Comparison of ENCODE assay signal across 8 cellular contexts in genomic region chr12:132597333-132598283, GRCh38. TPM values are rescaled to one million over a fixed set of nuclear protein-coding genes. Genes with fewer than 3 reads are reported as not detected.
DNase-seq lines count a peak whose midpoint lies in the region; ATAC-seq lines count a peak whose summit lies in the region.

No MANE protein-coding gene starts in this region.

- ATAC-seq in HG02588 (IDR thresholded peaks at IDR 0.05; ENCODE audit: unreplicated experiment) = no peak

- peak; percentile 65 for DNase-seq in NCI-H345 (lab: John Stamatoyannopoulos, UW)
- no peak for DNase-seq in NCI-H345 treated with DMSO at 0.1 percent for 48 hours (lab: John Stamatoyannopoulos, UW; ENCODE audit: unreplicated experiment)
- peak; percentile 79 for DNase-seq in NCI-H69 (lab: John Stamatoyannopoulos, UW)
- DNase-seq in cerebellar cortex (ENCODE audit: low spot score) = peak; percentile 34
- peak; percentile 50 for DNase-seq in myocyte (ENCODE audit: low read depth)
- no peak for DNase-seq in CD1c-positive myeloid dendritic cell (ENCODE audit: extremely low spot score)
- DNase-seq in stimulated activated CD4-positive, alpha-beta T cell treated with anti-CD3 and anti-CD28 coated beads, Interleukin-4, amount 100 ng/mL, for 1 hour = no peak

RNA-seq across cellular contexts. Expression of gene LRCOL1, which starts 12.8 kb away (rescaled TPM):
- not detected in 2 replicates for total RNA-seq in myocyte
- not detected for polyA plus RNA-seq in myocyte (2012)

RNA-seq across cellular contexts. Expression of gene P2RX2, which starts 21.0 kb away (rescaled TPM):
- total RNA-seq in myocyte = not detected in 2 replicates
- not detected for polyA plus RNA-seq in myocyte (2012)

Comparison
In these comparisons a context has a peak if more than half of its experiments do, and no peak if none do; other contexts are left out.
1. DNase-seq: peak in NCI-H345 (single experiment), NCI-H69 (single experiment), cerebellar cortex (single experiment) and myocyte (single experiment); none in NCI-H345 treated with DMSO at 0.1 percent for 48 hours (single experiment), CD1c-positive myeloid dendritic cell (single experiment) and stimulated activated CD4-positive, alpha-beta T cell treated with anti-CD3 and anti-CD28 coated beads, Interleukin-4, amount 100 ng/mL, for 1 hour (single experiment).